Comparison of ENCODE assay signal across 35 cellular contexts in the genomic region with DNA sequence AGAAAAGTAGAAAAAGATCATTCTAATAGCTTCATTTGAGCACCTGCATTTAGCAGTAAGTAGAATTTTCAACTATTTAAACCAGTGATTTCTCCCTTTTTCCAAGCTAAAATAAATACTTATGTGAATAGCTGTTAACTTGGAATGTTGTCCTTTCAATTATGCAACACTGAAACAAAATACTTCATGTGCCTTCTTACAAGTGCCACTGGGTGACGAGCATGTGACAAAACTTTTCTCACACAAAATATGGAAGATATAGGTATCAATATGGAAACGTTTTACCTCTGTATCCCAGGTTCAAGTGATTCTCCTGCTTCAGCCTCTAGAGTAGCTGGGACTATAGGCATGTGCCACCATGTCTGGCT.
"Had no signal": no experiment of that assay in that cellular context is flagged by ENCODE, and none has a peak within 500 bp of the region (broad histone marks: within the 10 kb centered on the region; RNA-seq: fewer than 3 reads in every experiment).

No MANE protein-coding gene starts in this region.

- DNase-seq: Karpas-422, Kasumi-1, MG63, MM.1S, MV-4-11, NCI-H1048, NCI-H1092, NCI-H1092 treated with DMSO at 0.1 percent for 48 hours, NCI-H1105, NCI-H1105 treated with DMSO at 0.1 percent for 48 hours, NCI-H1417, NCI-H1417 treated with DMSO at 0.1 percent for 48 hours, NCI-H1436, NCI-H1436 treated with DMSO at 0.1 percent for 48 hours, NCI-H146, NCI-H1694, NCI-H1694 treated with DMSO at 0.1 percent for 48 hours, NCI-H187, NCI-H187 treated with DMSO at 0.1 percent for 48 hours, NCI-H1930, NCI-H2029, NCI-H2029 treated with DMSO at 0.1 percent for 48 hours, NCI-H2081, NCI-H2081 treated with DMSO at 0.1 percent for 48 hours, NCI-H2107, NCI-H2171, NCI-H2171 treated with DMSO at 0.1 percent for 48 hours, NCI-H2227 treated with DMSO at 0.1 percent for 48 hours, NCI-H226, NCI-H345, NCI-H446, NCI-H446 treated with DMSO at 0.1 percent for 48 hours, NCI-H510A, NCI-H510A treated with DMSO at 0.1 percent for 48 hours, NCI-H524 had no signal

- H3K9me3 ChIP-seq: MG63 had no signal

- H3K36me3 ChIP-seq: MG63 had no signal

- H3K27me3 ChIP-seq: MG63 had no signal

- H3K4me3 ChIP-seq: MG63 had no signal
